8 cellular contexts compared by ENCODE assay signal in the genomic region with DNA sequence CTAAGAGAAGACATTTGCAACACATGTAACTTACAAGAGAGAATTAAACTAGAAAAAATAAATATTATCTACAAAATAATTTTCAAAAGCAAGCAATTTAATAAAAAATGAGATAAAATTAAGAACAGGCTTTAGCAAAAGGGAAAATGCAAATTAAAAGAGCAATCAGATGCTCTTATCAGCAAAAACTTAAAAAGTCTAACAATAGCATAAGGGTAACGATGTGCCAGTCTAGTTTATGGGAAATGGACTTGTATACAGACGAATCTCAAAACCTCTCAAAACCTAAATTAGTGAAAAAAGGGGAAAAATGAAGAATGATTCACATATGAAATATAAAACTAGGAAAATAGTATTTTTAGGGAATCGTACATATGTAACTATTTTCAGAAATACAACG. TPM values are rescaled to one million over a fixed set of nuclear protein-coding genes. Genes with fewer than 3 reads are reported as not detected.
DNase-seq lines count a peak whose midpoint lies in the region; ATAC-seq, FAIRE-seq and TF ChIP-seq lines count a peak whose summit lies in the region.

No MANE protein-coding gene starts in this region.

- H3K79me2 ChIP-seq in PC-9 (ENCODE audit: low read depth): peaks cover 11% of the 10 kb centered on the region

- peak overlapping the region; percentile 94 for H3K4me2 ChIP-seq in PC-9

- ATAC-seq in GM18870 (IDR thresholded peaks at IDR 0.05; ENCODE audit: unreplicated experiment) (no peak), GM21717 (IDR thresholded peaks at IDR 0.05; ENCODE audit: unreplicated experiment) (no peak)

- no peaks in the 10 kb centered on the region for H3K9me3 ChIP-seq in PC-9 (ENCODE audit: insufficient read depth, low read depth)
- H3K9me3 ChIP-seq in esophagus muscularis mucosa: no peaks in the 10 kb centered on the region
- H3K9me3 ChIP-seq in sigmoid colon: no peaks in the 10 kb centered on the region

- no peaks in the 10 kb centered on the region; the same call in 1 of the 2 replicates for H3K9me2 ChIP-seq in PC-9 (ENCODE audit: insufficient read depth)

- H3K27ac ChIP-seq in PC-9: peak overlapping the region; percentile 65; the same call in 1 of the 2 replicates
- peak overlapping the region; percentile 88 to 94 (median 90) for H3K27ac ChIP-seq in esophagus muscularis mucosa (replicated peaks in 1 of 4)
- peak overlapping the region; percentile 87 to 95 (median 92) for H3K27ac ChIP-seq in sigmoid colon

- no peak for TF ChIP-seq EP300 in esophagus muscularis mucosa (IDR thresholded peaks at IDR 0.05)
- no peak for TF ChIP-seq EP300 in sigmoid colon (IDR thresholded peaks at IDR 0.05)

- H4K20me1 ChIP-seq in PC-9 (ENCODE audit: insufficient read depth): no peaks in the 10 kb centered on the region

- intact Hi-C loops in PC-9 (cut with micrococcal nuclease; ENCODE audit: unreplicated experiment) (loop anchor here (5.0 to 10.0 kb wide), 2 partner anchors 141 to 946 kb away; partner anchors contain the start of gene UFL1), esophagus muscularis mucosa (cut with DNase I) (no loop called here), sigmoid colon (cut with DNase I) (loop anchor here (5.0 to 10.0 kb wide), 2 partner anchors 946 to 1709 kb away; partner anchors contain the start of genes MMS22L and UFL1)

- no peaks in the 10 kb centered on the region for H3K27me3 ChIP-seq in PC-9 (ENCODE audit: insufficient read depth, low read depth)
- no peaks in the 10 kb centered on the region for H3K27me3 ChIP-seq in esophagus muscularis mucosa
- H3K27me3 ChIP-seq in sigmoid colon: no peaks in the 10 kb centered on the region

- 30% methylated on average over 4 of the region's 4 CpGs for WGBS in esophagus muscularis mucosa
- 0 to 5% methylated on average over 4 of the region's 4 CpGs for WGBS in sigmoid colon, 2 donors

- peaks cover 14% of the 10 kb centered on the region; the same call in 1 of the 2 replicates for H3F3A ChIP-seq in PC-9 (ENCODE audit: insufficient read depth, low read depth)

- H3K36me3 ChIP-seq in PC-9 (ENCODE audit: low read depth) (no peaks in the 10 kb centered on the region), esophagus muscularis mucosa (no peaks in the 10 kb centered on the region), sigmoid colon (no peaks in the 10 kb centered on the region)

- H3K4me3 ChIP-seq in PC-9: peak overlapping the region; percentile 96
- H3K4me3 ChIP-seq in esophagus muscularis mucosa: peak overlapping the region; percentile 65 to 81 (median 73)
- peak overlapping the region; percentile 67 to 81 (median 72) for H3K4me3 ChIP-seq in sigmoid colon

- DNase-seq in GM18507 (ENCODE audit: extremely low spot score, insufficient read length, low read depth): no peak
- no peak for DNase-seq in PC-9
- no peak for DNase-seq in esophagus muscularis mucosa (ENCODE audit: extremely low spot score)
- DNase-seq in sigmoid colon: no peak
- no peak for DNase-seq in COLO829 (ENCODE audit: low spot score)
- DNase-seq in SHP77 (lab: John Stamatoyannopoulos, UW): no peak

- BruUV-seq in PC-9 (replicated peaks; lab: Mats Ljungman, UMichigan): no TSS peak

- no peak for TF ChIP-seq CTCF in PC-9 (conservative IDR thresholded peaks at IDR 0.05)
- TF ChIP-seq CTCF in esophagus muscularis mucosa (IDR thresholded peaks at IDR 0.05): no peak
- no peak for TF ChIP-seq CTCF in sigmoid colon (IDR thresholded peaks at IDR 0.05)

- TF ChIP-seq POLR2A in esophagus muscularis mucosa (IDR thresholded peaks at IDR 0.05; ENCODE audit: low read depth) (no peak), sigmoid colon (IDR thresholded peaks at IDR 0.05) (no peak)

- POLR2A ChIA-PET in PC-9 (lab: Charles Lee; ENCODE audit: unreplicated experiment): no interaction called here

- CTCF ChIA-PET in PC-9 (lab: Charles Lee): no interaction called here

- H2AFZ ChIP-seq in PC-9: peak overlapping the region; percentile 99

- H3K4me1 ChIP-seq in PC-9 (replicated peaks; ENCODE audit: insufficient read depth) (peaks cover 29% of the 10 kb centered on the region), esophagus muscularis mucosa (peaks cover 12 to 35% (median 31%) of the 10 kb centered on the region in 4 donors), sigmoid colon (peaks cover 0 to 33% (median 17%) of the 10 kb centered on the region in 4 donors)

- FAIRE-seq in GM18507 (lab: Jason Lieb, UNC): peak; percentile 29

RNA-seq across cellular contexts. Expression of gene MANEA, which starts 1.1 kb away (rescaled TPM):
- total RNA-seq in PC-9 (2021): 7.2 and 11.0 TPM in 2 replicates
- total RNA-seq in esophagus muscularis mucosa: 1 to 10 TPM; 7.0 to 8.9 (median 7.8) TPM
- total RNA-seq in sigmoid colon: 10 to 100 TPM in 2 of 4 donors, 1 to 10 TPM in 2; 4.2 to 11.8 (median 7.7) TPM
- polyA plus RNA-seq in sigmoid colon: 1 to 10 TPM in 1 of 3 donors, under 1 TPM in 2; 0.60 to 3.4 (median 0.92) TPM
